ENCODE assay signal across 1 cellular context in the genomic region with DNA sequence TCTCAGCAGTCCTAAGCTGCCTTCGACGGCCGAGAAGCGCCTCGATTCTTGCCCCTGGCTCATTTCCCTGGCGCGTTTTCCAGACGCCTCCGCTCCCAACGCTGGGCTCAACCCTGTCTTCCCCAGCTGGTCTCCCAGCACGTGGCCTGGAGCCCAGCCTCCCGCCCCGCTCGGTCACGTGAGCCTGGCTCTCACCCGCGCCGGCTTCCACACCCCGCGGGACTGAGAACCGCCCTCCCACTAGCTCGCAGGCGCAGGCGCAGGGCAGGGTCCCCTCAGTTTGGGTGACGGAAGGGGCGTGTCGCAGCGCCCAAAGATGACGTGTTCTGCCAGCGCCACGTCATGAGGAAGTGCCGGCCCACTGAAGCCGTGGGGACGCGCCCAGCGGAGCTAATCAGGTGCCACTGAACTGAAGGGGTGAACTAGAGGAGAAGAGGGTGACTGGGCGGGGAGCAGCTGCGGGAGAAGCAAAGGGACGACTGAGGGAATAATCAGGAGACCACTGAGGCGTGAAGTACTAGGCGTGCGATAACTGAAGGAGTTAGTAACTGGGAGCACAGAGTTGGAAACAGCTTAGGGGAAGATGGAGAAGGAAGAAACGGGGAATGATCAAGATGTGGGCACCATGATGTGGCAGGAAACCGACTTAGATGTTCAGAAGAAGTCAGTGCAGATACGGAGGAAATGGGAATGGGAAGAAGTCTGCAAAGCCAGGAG.
A peak's percentile ranks its signal among the peaks of the same experiment; 100 is the strongest.
TF ChIP-seq lines count a peak whose summit lies in the region.

A gene with protein sequence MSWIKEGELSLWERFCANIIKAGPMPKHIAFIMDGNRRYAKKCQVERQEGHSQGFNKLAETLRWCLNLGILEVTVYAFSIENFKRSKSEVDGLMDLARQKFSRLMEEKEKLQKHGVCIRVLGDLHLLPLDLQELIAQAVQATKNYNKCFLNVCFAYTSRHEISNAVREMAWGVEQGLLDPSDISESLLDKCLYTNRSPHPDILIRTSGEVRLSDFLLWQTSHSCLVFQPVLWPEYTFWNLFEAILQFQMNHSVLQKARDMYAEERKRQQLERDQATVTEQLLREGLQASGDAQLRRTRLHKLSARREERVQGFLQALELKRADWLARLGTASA (plus strand): TSS at position 343 of the 717 bp plus-strand sequence. CDS start 625 bp downstream, outside the sequence.

TF ChIP-seq in HepG2, 621 proteins besides CTCF, POLR2A, EP300 and RAD21 (continued from another document and continues in another):
- TF ChIP-seq, protein P1, sequence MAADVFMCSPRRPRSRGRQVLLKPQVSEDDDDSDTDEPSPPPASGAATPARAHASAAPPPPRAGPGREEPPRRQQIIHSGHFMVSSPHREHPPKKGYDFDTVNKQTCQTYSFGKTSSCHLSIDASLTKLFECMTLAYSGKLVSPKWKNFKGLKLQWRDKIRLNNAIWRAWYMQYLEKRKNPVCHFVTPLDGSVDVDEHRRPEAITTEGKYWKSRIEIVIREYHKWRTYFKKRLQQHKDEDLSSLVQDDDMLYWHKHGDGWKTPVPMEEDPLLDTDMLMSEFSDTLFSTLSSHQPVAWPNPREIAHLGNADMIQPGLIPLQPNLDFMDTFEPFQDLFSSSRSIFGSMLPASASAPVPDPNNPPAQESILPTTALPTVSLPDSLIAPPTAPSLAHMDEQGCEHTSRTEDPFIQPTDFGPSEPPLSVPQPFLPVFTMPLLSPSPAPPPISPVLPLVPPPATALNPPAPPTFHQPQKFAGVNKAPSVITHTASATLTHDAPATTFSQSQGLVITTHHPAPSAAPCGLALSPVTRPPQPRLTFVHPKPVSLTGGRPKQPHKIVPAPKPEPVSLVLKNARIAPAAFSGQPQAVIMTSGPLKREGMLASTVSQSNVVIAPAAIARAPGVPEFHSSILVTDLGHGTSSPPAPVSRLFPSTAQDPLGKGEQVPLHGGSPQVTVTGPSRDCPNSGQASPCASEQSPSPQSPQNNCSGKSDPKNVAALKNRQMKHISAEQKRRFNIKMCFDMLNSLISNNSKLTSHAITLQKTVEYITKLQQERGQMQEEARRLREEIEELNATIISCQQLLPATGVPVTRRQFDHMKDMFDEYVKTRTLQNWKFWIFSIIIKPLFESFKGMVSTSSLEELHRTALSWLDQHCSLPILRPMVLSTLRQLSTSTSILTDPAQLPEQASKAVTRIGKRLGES (CRISPR knock-in tag; IDR thresholded peaks at IDR 0.05; ENCODE audit: borderline replicate concordance), result peak; percentile 92; the same call in 1 of the 2 replicates
- TF ChIP-seq ZKSCAN5 (CRISPR knock-in tag; IDR thresholded peaks at IDR 0.05), result no peak
- TF ChIP-seq ZNF572 (CRISPR knock-in tag; IDR thresholded peaks at IDR 0.05), result no peak
- TF ChIP-seq, protein P2, sequence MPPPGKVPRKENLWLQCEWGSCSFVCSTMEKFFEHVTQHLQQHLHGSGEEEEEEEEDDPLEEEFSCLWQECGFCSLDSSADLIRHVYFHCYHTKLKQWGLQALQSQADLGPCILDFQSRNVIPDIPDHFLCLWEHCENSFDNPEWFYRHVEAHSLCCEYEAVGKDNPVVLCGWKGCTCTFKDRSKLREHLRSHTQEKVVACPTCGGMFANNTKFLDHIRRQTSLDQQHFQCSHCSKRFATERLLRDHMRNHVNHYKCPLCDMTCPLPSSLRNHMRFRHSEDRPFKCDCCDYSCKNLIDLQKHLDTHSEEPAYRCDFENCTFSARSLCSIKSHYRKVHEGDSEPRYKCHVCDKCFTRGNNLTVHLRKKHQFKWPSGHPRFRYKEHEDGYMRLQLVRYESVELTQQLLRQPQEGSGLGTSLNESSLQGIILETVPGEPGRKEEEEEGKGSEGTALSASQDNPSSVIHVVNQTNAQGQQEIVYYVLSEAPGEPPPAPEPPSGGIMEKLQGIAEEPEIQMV (CRISPR knock-in tag; IDR thresholded peaks at IDR 0.05; ENCODE audit: low read depth), result peak; percentile 78; the same call in 1 of the 2 replicates
- TF ChIP-seq SNAI1 (CRISPR knock-in tag; IDR thresholded peaks at IDR 0.05; ENCODE audit: borderline replicate concordance), result peak; percentile 78; the same call in 1 of the 2 replicates
- TF ChIP-seq, protein P3, sequence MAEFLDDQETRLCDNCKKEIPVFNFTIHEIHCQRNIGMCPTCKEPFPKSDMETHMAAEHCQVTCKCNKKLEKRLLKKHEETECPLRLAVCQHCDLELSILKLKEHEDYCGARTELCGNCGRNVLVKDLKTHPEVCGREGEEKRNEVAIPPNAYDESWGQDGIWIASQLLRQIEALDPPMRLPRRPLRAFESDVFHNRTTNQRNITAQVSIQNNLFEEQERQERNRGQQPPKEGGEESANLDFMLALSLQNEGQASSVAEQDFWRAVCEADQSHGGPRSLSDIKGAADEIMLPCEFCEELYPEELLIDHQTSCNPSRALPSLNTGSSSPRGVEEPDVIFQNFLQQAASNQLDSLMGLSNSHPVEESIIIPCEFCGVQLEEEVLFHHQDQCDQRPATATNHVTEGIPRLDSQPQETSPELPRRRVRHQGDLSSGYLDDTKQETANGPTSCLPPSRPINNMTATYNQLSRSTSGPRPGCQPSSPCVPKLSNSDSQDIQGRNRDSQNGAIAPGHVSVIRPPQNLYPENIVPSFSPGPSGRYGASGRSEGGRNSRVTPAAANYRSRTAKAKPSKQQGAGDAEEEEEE (CRISPR knock-in tag; IDR thresholded peaks at IDR 0.05; ENCODE audit: borderline replicate concordance), result peak; percentile 97; the same call in 1 of the 2 replicates
- TF ChIP-seq, protein P4, sequence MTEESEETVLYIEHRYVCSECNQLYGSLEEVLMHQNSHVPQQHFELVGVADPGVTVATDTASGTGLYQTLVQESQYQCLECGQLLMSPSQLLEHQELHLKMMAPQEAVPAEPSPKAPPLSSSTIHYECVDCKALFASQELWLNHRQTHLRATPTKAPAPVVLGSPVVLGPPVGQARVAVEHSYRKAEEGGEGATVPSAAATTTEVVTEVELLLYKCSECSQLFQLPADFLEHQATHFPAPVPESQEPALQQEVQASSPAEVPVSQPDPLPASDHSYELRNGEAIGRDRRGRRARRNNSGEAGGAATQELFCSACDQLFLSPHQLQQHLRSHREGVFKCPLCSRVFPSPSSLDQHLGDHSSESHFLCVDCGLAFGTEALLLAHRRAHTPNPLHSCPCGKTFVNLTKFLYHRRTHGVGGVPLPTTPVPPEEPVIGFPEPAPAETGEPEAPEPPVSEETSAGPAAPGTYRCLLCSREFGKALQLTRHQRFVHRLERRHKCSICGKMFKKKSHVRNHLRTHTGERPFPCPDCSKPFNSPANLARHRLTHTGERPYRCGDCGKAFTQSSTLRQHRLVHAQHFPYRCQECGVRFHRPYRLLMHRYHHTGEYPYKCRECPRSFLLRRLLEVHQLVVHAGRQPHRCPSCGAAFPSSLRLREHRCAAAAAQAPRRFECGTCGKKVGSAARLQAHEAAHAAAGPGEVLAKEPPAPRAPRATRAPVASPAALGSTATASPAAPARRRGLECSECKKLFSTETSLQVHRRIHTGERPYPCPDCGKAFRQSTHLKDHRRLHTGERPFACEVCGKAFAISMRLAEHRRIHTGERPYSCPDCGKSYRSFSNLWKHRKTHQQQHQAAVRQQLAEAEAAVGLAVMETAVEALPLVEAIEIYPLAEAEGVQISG (CRISPR knock-in tag; IDR thresholded peaks at IDR 0.05), result peak; percentile 91
- peak; percentile 83 to 99; a peak in 2 of 4 replicates for TF ChIP-seq KLF16 (CRISPR knock-in tag; IDR thresholded peaks at IDR 0.05)
- TF ChIP-seq ZNF724P (CRISPR knock-in tag; IDR thresholded peaks at IDR 0.05; ENCODE audit: borderline replicate concordance), result peak; percentile 92
- TF ChIP-seq YEATS4 (CRISPR knock-in tag; IDR thresholded peaks at IDR 0.05; ENCODE audit: borderline replicate concordance), result peak; percentile 87; the same call in 1 of the 2 replicates
- TF ChIP-seq NRL (CRISPR knock-in tag; IDR thresholded peaks at IDR 0.05; ENCODE audit: borderline replicate concordance), result peak; percentile 99
- peak; percentile 76 for TF ChIP-seq NAIF1 (CRISPR knock-in tag; IDR thresholded peaks at IDR 0.05; ENCODE audit: borderline replicate concordance)
- TF ChIP-seq, protein P5, sequence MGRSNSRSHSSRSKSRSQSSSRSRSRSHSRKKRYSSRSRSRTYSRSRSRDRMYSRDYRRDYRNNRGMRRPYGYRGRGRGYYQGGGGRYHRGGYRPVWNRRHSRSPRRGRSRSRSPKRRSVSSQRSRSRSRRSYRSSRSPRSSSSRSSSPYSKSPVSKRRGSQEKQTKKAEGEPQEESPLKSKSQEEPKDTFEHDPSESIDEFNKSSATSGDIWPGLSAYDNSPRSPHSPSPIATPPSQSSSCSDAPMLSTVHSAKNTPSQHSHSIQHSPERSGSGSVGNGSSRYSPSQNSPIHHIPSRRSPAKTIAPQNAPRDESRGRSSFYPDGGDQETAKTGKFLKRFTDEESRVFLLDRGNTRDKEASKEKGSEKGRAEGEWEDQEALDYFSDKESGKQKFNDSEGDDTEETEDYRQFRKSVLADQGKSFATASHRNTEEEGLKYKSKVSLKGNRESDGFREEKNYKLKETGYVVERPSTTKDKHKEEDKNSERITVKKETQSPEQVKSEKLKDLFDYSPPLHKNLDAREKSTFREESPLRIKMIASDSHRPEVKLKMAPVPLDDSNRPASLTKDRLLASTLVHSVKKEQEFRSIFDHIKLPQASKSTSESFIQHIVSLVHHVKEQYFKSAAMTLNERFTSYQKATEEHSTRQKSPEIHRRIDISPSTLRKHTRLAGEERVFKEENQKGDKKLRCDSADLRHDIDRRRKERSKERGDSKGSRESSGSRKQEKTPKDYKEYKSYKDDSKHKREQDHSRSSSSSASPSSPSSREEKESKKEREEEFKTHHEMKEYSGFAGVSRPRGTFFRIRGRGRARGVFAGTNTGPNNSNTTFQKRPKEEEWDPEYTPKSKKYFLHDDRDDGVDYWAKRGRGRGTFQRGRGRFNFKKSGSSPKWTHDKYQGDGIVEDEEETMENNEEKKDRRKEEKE (IDR thresholded peaks at IDR 0.05), result no peak
- TF ChIP-seq, protein P6, sequence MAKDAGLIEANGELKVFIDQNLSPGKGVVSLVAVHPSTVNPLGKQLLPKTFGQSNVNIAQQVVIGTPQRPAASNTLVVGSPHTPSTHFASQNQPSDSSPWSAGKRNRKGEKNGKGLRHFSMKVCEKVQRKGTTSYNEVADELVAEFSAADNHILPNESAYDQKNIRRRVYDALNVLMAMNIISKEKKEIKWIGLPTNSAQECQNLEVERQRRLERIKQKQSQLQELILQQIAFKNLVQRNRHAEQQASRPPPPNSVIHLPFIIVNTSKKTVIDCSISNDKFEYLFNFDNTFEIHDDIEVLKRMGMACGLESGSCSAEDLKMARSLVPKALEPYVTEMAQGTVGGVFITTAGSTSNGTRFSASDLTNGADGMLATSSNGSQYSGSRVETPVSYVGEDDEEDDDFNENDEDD (CRISPR knock-in tag; IDR thresholded peaks at IDR 0.05; ENCODE audit: borderline replicate concordance), result peak; percentile 100
- TF ChIP-seq ZNF3 (CRISPR knock-in tag; IDR thresholded peaks at IDR 0.05), result no peak
- TF ChIP-seq, protein P7, sequence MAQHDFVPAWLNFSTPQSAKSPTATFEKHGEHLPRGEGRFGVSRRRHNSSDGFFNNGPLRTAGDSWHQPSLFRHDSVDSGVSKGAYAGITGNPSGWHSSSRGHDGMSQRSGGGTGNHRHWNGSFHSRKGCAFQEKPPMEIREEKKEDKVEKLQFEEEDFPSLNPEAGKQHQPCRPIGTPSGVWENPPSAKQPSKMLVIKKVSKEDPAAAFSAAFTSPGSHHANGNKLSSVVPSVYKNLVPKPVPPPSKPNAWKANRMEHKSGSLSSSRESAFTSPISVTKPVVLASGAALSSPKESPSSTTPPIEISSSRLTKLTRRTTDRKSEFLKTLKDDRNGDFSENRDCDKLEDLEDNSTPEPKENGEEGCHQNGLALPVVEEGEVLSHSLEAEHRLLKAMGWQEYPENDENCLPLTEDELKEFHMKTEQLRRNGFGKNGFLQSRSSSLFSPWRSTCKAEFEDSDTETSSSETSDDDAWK (CRISPR knock-in tag; IDR thresholded peaks at IDR 0.05), result no peak
- peak; percentile 100 for TF ChIP-seq SP4 (CRISPR knock-in tag; IDR thresholded peaks at IDR 0.05)
- no peak for TF ChIP-seq MTA3 (CRISPR knock-in tag; IDR thresholded peaks at IDR 0.05)
- peak; percentile 98 for TF ChIP-seq ZNF550 (CRISPR knock-in tag; IDR thresholded peaks at IDR 0.05; ENCODE audit: borderline replicate concordance)
- peak; percentile 98 for TF ChIP-seq IKZF4 (CRISPR knock-in tag; IDR thresholded peaks at IDR 0.05; ENCODE audit: borderline replicate concordance, low read depth, not compliant biosample characterization)
- TF ChIP-seq, protein P8, sequence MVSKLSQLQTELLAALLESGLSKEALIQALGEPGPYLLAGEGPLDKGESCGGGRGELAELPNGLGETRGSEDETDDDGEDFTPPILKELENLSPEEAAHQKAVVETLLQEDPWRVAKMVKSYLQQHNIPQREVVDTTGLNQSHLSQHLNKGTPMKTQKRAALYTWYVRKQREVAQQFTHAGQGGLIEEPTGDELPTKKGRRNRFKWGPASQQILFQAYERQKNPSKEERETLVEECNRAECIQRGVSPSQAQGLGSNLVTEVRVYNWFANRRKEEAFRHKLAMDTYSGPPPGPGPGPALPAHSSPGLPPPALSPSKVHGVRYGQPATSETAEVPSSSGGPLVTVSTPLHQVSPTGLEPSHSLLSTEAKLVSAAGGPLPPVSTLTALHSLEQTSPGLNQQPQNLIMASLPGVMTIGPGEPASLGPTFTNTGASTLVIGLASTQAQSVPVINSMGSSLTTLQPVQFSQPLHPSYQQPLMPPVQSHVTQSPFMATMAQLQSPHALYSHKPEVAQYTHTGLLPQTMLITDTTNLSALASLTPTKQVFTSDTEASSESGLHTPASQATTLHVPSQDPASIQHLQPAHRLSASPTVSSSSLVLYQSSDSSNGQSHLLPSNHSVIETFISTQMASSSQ (IDR thresholded peaks at IDR 0.05; ENCODE audit: low read depth), result no peak
- TF ChIP-seq, protein P8 (CRISPR knock-in tag; IDR thresholded peaks at IDR 0.05; ENCODE audit: borderline replicate concordance), result peak; percentile 83; the same call in 1 of the 2 replicates
- peak; percentile 99 for TF ChIP-seq ZNF547 (CRISPR knock-in tag; IDR thresholded peaks at IDR 0.05)
- peak; percentile 98 for TF ChIP-seq YEATS2 (CRISPR knock-in tag; IDR thresholded peaks at IDR 0.05; ENCODE audit: borderline replicate concordance)
- no peak for TF ChIP-seq SKI (IDR thresholded peaks at IDR 0.05; ENCODE audit: partially characterized antibody)
- no peak for TF ChIP-seq SMC3 (IDR thresholded peaks at IDR 0.05; ENCODE audit: low read length)
- TF ChIP-seq, protein P9, sequence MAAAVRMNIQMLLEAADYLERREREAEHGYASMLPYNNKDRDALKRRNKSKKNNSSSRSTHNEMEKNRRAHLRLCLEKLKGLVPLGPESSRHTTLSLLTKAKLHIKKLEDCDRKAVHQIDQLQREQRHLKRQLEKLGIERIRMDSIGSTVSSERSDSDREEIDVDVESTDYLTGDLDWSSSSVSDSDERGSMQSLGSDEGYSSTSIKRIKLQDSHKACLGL (CRISPR knock-in tag; IDR thresholded peaks at IDR 0.05), result peak; percentile 97
- peak; percentile 44; the same call in 1 of the 2 replicates for TF ChIP-seq GFI1 (CRISPR knock-in tag; IDR thresholded peaks at IDR 0.05; ENCODE audit: borderline replicate concordance)
